15 cellular contexts compared by ENCODE assay signal in the genomic region with DNA sequence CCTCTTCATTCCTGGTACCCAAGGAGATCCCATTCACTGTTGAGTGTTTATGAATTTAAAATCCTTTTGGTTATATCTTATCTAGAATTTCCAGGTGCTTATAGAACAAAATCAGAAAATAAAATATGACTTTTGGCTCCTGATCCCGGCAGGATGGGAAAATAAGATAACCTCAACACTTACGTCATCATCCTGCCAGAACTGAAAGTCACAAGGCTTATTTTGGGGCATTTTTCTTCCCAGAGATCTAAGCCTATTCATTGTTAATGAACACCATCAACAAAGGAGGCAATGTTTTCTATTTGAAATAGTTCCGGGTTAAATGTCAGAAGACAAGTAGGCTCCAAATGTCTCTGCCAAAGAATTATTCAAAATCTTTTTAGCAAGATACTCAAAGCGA.
DNase-seq lines count a peak whose midpoint lies in the region; ATAC-seq and TF ChIP-seq lines count a peak whose summit lies in the region.
"Had no signal": no experiment of that assay in that cellular context is flagged by ENCODE, and none has a peak within 500 bp of the region (broad histone marks: within the 10 kb centered on the region; RNA-seq: fewer than 3 reads in every experiment).

No MANE protein-coding gene starts in this region.

- DNase-seq in Daoy (ENCODE audit: low read depth) (peak; percentile 19), dermis blood vessel endothelial cell (peak; percentile 75), fibroblast of villous mesenchyme (ENCODE audit: low read depth) (peak; percentile 1), neural crest cell (ENCODE audit: low read depth, low spot score) (no peak), islet precursor cell (no peak), mesothelial cell of epicardium (ENCODE audit: low spot score in 2 of 2, unreplicated experiment in 2 of 2) (no peak)
- DNase-seq: Calu3; CD4-positive, alpha-beta memory T cell; DMS79 treated with DMSO at 0.1 percent for 48 hours; EL; H9 had no signal

- H3K4me3 Mint-ChIP-seq in neural crest cell (no peak overlapping the region), mesothelial cell of epicardium (no peak overlapping the region)
- H3K4me3 Mint-ChIP-seq: CD14-positive monocyte, H9 had no signal

- H3K4me1 Mint-ChIP-seq in neural crest cell: peaks cover 18% of the 10 kb centered on the region
- no peaks in the 10 kb centered on the region for H3K4me1 Mint-ChIP-seq in mesothelial cell of epicardium
- H3K4me1 Mint-ChIP-seq: CD14-positive monocyte; CD4-positive, alpha-beta memory T cell had no signal

- no peaks in the 10 kb centered on the region for H3K36me3 Mint-ChIP-seq in neural crest cell (ENCODE audit: low read depth)
- no peaks in the 10 kb centered on the region for H3K36me3 Mint-ChIP-seq in mesothelial cell of epicardium
- H3K36me3 Mint-ChIP-seq: CD14-positive monocyte; CD4-positive, alpha-beta memory T cell had no signal

- no peak for ATAC-seq in GM21786 (IDR thresholded peaks at IDR 0.05; ENCODE audit: unreplicated experiment)
- ATAC-seq: GM12878 had no signal

- H3K9me3 Mint-ChIP-seq in neural crest cell (peaks cover 4% of the 10 kb centered on the region), mesothelial cell of epicardium (peaks cover 4% of the 10 kb centered on the region)

- H3K4me3 ChIP-seq in fibroblast of villous mesenchyme (ENCODE audit: low read depth, low read length): no peak overlapping the region
- H3K4me3 ChIP-seq: BLaER1, GM12878 had no signal

- no peaks in the 10 kb centered on the region for H3K27me3 Mint-ChIP-seq in neural crest cell (ENCODE audit: low read depth)
- H3K27me3 Mint-ChIP-seq in mesothelial cell of epicardium (ENCODE audit: low read depth): no peaks in the 10 kb centered on the region
- H3K27me3 Mint-ChIP-seq: CD4-positive, alpha-beta memory T cell had no signal

- H3K27ac Mint-ChIP-seq in neural crest cell (ENCODE audit: unreplicated experiment): peak overlapping the region; percentile 60
- H3K27ac Mint-ChIP-seq in mesothelial cell of epicardium: no peak overlapping the region
- H3K27ac Mint-ChIP-seq: CD14-positive monocyte; CD4-positive, alpha-beta memory T cell; H9 had no signal

- TF ChIP-seq CTCF in fibroblast of villous mesenchyme (IDR thresholded peaks at IDR 0.05; ENCODE audit: insufficient read depth, low read depth, low read length) (no peak), neural crest cell (conservative IDR thresholded peaks at IDR 0.05) (no peak), mesothelial cell of epicardium (IDR thresholded peaks at IDR 0.05; ENCODE audit: unreplicated experiment) (no peak)

Comparison
In these comparisons a context has a peak if more than half of its experiments do, and no peak if none do; other contexts are left out.
1. DNase-seq: peak in Daoy (single experiment), dermis blood vessel endothelial cell (single experiment) and fibroblast of villous mesenchyme (single experiment); none in neural crest cell (single experiment), islet precursor cell (single experiment) and mesothelial cell of epicardium (0 of 2).